In genomic region chr15:72585659-72586058, GRCh38 we compare ENCODE assay signal across 11 cellular contexts.
DNase-seq lines count a peak whose midpoint lies in the region; ATAC-seq and TF ChIP-seq lines count a peak whose summit lies in the region.
"Had no signal": no experiment of that assay in that cellular context is flagged by ENCODE, and none has a peak within 500 bp of the region (broad histone marks: within the 10 kb centered on the region; RNA-seq: fewer than 3 reads in every experiment).

No MANE protein-coding gene starts in this region.

- peaks cover 7 to 44% (median 34%) of the 10 kb centered on the region in 3 experiments; a peak in 6 of 7 replicates for H3K36me3 Mint-ChIP-seq in H9 (ENCODE audit: insufficient read depth in 1 of 3, low read depth in 3 of 3)
- peaks cover 69% of the 10 kb centered on the region for H3K36me3 Mint-ChIP-seq in activated T-helper 17 cell treated with anti-CD3 and anti-CD28 coated beads, Interleukin-2, amount 50 U/mL, for 72 hours (ENCODE audit: low read depth)

- H2BK20ac ChIP-seq in H9 (ENCODE audit: low read depth, low read length, poor library complexity, severe bottlenecking), result no peak overlapping the region

- TF ChIP-seq POLR2A in sigmoid colon (IDR thresholded peaks at IDR 0.05), result no peak

- no peak overlapping the region for H2BK12ac ChIP-seq in H9 (ENCODE audit: insufficient read length, low read depth, low read length)

- H3T11ph ChIP-seq in H9 (ENCODE audit: low read length), result no peak overlapping the region

- H4K5ac ChIP-seq in H9 (ENCODE audit: insufficient read length, low read depth, low read length), result no peak overlapping the region

- H3K79me2 ChIP-seq in H9 (ENCODE audit: insufficient read depth, low read length), result no peaks in the 10 kb centered on the region
- 0 out of 2 replicates have a peak, but pooled peaks cover 4% of the 10 kb centered on the region for H3K79me2 ChIP-seq in Karpas-422 (ENCODE audit: low read length)

- no peak overlapping the region for H2BK120ac ChIP-seq in H9 (ENCODE audit: low read depth, low read length, poor library complexity, severe bottlenecking)

- TF ChIP-seq CTCF in H9 (conservative IDR thresholded peaks at IDR 0.05), result peak; percentile 44; the same call in 2 of the 3 replicates
- no peak for TF ChIP-seq CTCF in sigmoid colon (IDR thresholded peaks at IDR 0.05)
- no peak for TF ChIP-seq CTCF in GM13976 (IDR thresholded peaks at IDR 0.05; ENCODE audit: borderline replicate concordance, control extremely low read depth, extremely low read depth, insufficient read depth, missing control alignments)

- no peak for TF ChIP-seq EP300 in sigmoid colon (IDR thresholded peaks at IDR 0.05)

- H3K18ac ChIP-seq in H9 (ENCODE audit: insufficient read length, low read depth, low read length), result no peak overlapping the region

- intact Hi-C loops in sigmoid colon (cut with DNase I), result no loop called here

- no peaks in the 10 kb centered on the region for H3K27me3 Mint-ChIP-seq in H9 (ENCODE audit: low read depth)
- no peaks in the 10 kb centered on the region for H3K27me3 Mint-ChIP-seq in activated T-helper 17 cell treated with anti-CD3 and anti-CD28 coated beads, Interleukin-2, amount 50 U/mL, for 72 hours
- H3K27me3 Mint-ChIP-seq: effector memory CD8-positive, alpha-beta T cell had no signal

- no peak overlapping the region for H3K4ac ChIP-seq in H9 (ENCODE audit: low read depth, low read length)

- no peak for ATAC-seq in activated T-helper 17 cell treated with anti-CD3 and anti-CD28 coated beads, Interleukin-2, amount 50 U/mL, for 72 hours (replicated peaks)
- ATAC-seq: effector memory CD8-positive, alpha-beta T cell; right cardiac atrium had no signal

- no peak overlapping the region for H4K8ac ChIP-seq in H9 (replicated peaks; ENCODE audit: insufficient read length, low read depth, low read length)

- H2AFZ ChIP-seq in H9 (ENCODE audit: low read length), result no peak overlapping the region
- H2AFZ ChIP-seq in Karpas-422 (ENCODE audit: low read length), result no peak overlapping the region

- H3K4me1 ChIP-seq in H9 (ENCODE audit: insufficient read depth, low read length) (no peaks in the 10 kb centered on the region), sigmoid colon (no peaks in the 10 kb centered on the region), Karpas-422 (ENCODE audit: low read length) (no peaks in the 10 kb centered on the region)

- no peak overlapping the region for H2BK15ac ChIP-seq in H9 (ENCODE audit: low read depth, low read length)

- H3K4me1 Mint-ChIP-seq in H9, result no peaks in the 10 kb centered on the region
- H3K4me1 Mint-ChIP-seq in activated T-helper 17 cell treated with anti-CD3 and anti-CD28 coated beads, Interleukin-2, amount 50 U/mL, for 72 hours, result no peaks in the 10 kb centered on the region

- no peaks in the 10 kb centered on the region for H3K9me2 ChIP-seq in Karpas-422 (replicated peaks; ENCODE audit: insufficient read depth, low read length)

- no peak overlapping the region for H3K14ac ChIP-seq in H9 (ENCODE audit: insufficient read depth, low read length)

- in situ Hi-C loops in ACHN (cut with HindIII; ENCODE audit: low pct_ligation_motif_present, low pct_unique_long_range_greater_than_20kb, low sequenced_read_pairs) (no loop called here), GM13976 (cut with MboI; ENCODE audit: low sequenced_read_pairs, unreplicated experiment) (no loop called here)

- H3K4me2 ChIP-seq in H9 (ENCODE audit: insufficient read depth, insufficient read length, low read length) (no peak overlapping the region), Karpas-422 (ENCODE audit: low read depth, low read length, poor library complexity, severe bottlenecking) (no peak overlapping the region)

- H3K9ac ChIP-seq in H9 (ENCODE audit: extremely low read depth, insufficient read length, low read length), result no peak overlapping the region
- no peak overlapping the region for H3K9ac ChIP-seq in Karpas-422 (ENCODE audit: low read length)

- no peak overlapping the region for H2AK5ac ChIP-seq in H9 (ENCODE audit: insufficient read length, low read length)

- no peak overlapping the region for H3K4me3 Mint-ChIP-seq in H9
- no peak overlapping the region for H3K4me3 Mint-ChIP-seq in activated T-helper 17 cell treated with anti-CD3 and anti-CD28 coated beads, Interleukin-2, amount 50 U/mL, for 72 hours
- H3K4me3 Mint-ChIP-seq: effector memory CD8-positive, alpha-beta T cell had no signal

- no peaks in the 10 kb centered on the region for H3K9me3 ChIP-seq in H9 (ENCODE audit: control insufficient read depth, low read depth, low read length)
- H3K9me3 ChIP-seq in sigmoid colon, result no peaks in the 10 kb centered on the region
- no peaks in the 10 kb centered on the region for H3K9me3 ChIP-seq in Karpas-422 (ENCODE audit: low read length)

- H3K79me1 ChIP-seq in H9 (ENCODE audit: insufficient read depth, low read depth, low read length, poor library complexity, severe bottlenecking), result no peaks in the 10 kb centered on the region

- no peaks in the 10 kb centered on the region for H3K9me3 Mint-ChIP-seq in H9
- H3K9me3 Mint-ChIP-seq in activated T-helper 17 cell treated with anti-CD3 and anti-CD28 coated beads, Interleukin-2, amount 50 U/mL, for 72 hours, result no peaks in the 10 kb centered on the region
- H3K9me3 Mint-ChIP-seq: effector memory CD8-positive, alpha-beta T cell had no signal

- H3K36me3 ChIP-seq in sigmoid colon (peaks cover 5 to 58% (median 12%) of the 10 kb centered on the region in 4 donors), Karpas-422 (ENCODE audit: insufficient read depth, low read length) (peaks cover 49% of the 10 kb centered on the region; the same call in 1 of the 2 replicates)

- H3K27ac ChIP-seq in H9 (ENCODE audit: insufficient read length, low read depth, low read length), result no peak overlapping the region
- no peak overlapping the region for H3K27ac ChIP-seq in sigmoid colon
- no peak overlapping the region for H3K27ac ChIP-seq in Karpas-422 (ENCODE audit: low read length)

- no peak overlapping the region for H3K56ac ChIP-seq in H9 (ENCODE audit: insufficient read length, low read depth, low read length)

- H3K23ac ChIP-seq in H9 (ENCODE audit: insufficient read length, low read depth, low read length), result no peak overlapping the region

- H4K20me1 ChIP-seq in H9 (ENCODE audit: control insufficient read depth, insufficient read depth, insufficient read length) (no peaks in the 10 kb centered on the region), Karpas-422 (ENCODE audit: insufficient read depth, low read depth, low read length) (no peaks in the 10 kb centered on the region)

- H3K4me3 ChIP-seq in sigmoid colon (no peak overlapping the region), Karpas-422 (ENCODE audit: low read length) (no peak overlapping the region)

- DNase-seq in ACHN (peak; percentile 30), H9 (no peak), glomerular visceral epithelial cell (ENCODE audit: extremely low spot score) (peak; percentile 18), sigmoid colon (no peak), GM13976 (ENCODE audit: low spot score) (no peak), Karpas-422 (no peak)
- no peak for DNase-seq in activated naive CD4-positive, alpha-beta T cell treated with anti-CD3 and anti-CD28 coated beads, Interleukin-2, amount 50 U/mL, for 16 hours
- DNase-seq: effector memory CD8-positive, alpha-beta T cell; right cardiac atrium; T-helper 2 cell had no signal

- H3K27me3 ChIP-seq in H9 (ENCODE audit: insufficient read depth, low read length) (no peaks in the 10 kb centered on the region), sigmoid colon (no peaks in the 10 kb centered on the region), Karpas-422 (ENCODE audit: low read length) (no peaks in the 10 kb centered on the region)

- H3K23me2 ChIP-seq in H9 (ENCODE audit: insufficient read length, low read depth, low read length, poor library complexity, severe bottlenecking), result no peaks in the 10 kb centered on the region

- H3K27ac Mint-ChIP-seq in H9, result no peak overlapping the region
- H3K27ac Mint-ChIP-seq in activated T-helper 17 cell treated with anti-CD3 and anti-CD28 coated beads, Interleukin-2, amount 50 U/mL, for 72 hours, result peak overlapping the region; percentile 1
- H3K27ac Mint-ChIP-seq: effector memory CD8-positive, alpha-beta T cell had no signal

- no peak overlapping the region for H4K91ac ChIP-seq in H9 (ENCODE audit: insufficient read length, low read depth, low read length)

- H2BK5ac ChIP-seq in H9 (ENCODE audit: insufficient read length, low read length), result no peak overlapping the region

Comparison
In these comparisons a context has a peak if more than half of its experiments do, and no peak if none do; other contexts are left out.
1. DNase-seq: peak in ACHN (single experiment) and glomerular visceral epithelial cell (single experiment); none in H9 (single experiment), sigmoid colon (single experiment), GM13976 (single experiment), activated naive CD4-positive, alpha-beta T cell treated with anti-CD3 and anti-CD28 coated beads, Interleukin-2, amount 50 U/mL, for 16 hours (single experiment) and Karpas-422 (single experiment).